In the genomic region with DNA sequence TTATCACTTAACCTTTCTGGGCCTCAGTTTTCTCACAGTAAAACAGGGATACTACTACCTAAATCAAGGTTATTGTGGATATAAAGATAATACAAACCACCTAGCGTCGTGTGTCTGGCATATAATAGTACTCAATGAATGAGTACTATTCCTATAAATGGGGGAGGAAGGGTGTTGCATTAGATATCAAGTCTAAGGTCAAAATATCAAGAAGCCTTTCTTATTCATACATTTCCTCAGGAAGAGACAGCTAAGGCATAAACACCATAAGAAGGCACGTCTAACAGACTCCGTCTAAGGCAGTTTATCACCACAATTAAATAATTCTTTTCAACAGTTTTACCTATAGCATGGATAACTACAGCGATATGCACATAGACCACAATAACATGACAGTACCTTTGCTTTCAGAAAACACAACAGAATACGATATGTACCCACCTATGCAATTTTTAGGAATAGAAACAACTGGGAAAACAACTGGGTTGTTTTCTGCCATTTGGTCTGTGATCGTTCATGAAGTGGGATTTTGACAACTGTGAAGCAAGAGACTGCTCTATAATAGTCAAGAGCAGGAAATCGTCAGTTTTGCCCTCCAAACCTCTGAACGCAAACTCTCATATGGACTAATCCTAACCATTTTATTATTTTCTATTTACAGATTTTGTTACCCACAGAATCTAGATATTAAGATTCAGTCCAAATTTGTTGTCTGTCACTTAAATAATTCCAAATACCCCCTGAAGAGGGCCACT, we compare ENCODE assay signal across 24 cellular contexts.
"Had no signal": no experiment of that assay in that cellular context is flagged by ENCODE, and none has a peak within 500 bp of the region (broad histone marks: within the 10 kb centered on the region; RNA-seq: fewer than 3 reads in every experiment).

No MANE protein-coding gene starts in this region.

- H3K9me3 Mint-ChIP-seq: activated CD4-positive, alpha-beta memory T cell treated with anti-CD3 and anti-CD28 coated beads, Interleukin-2, amount 10 ng/mL, durations not matched to agents 7 days and 5 days; activated naive CD4-positive, alpha-beta T cell treated with anti-CD3 and anti-CD28 coated beads, Interleukin-2, amount 50 U/mL, for 24 hours; activated T-helper 17 cell treated with anti-CD3 and anti-CD28 coated beads, Interleukin-2, amount 50 U/mL, for 72 hours had no signal

- ATAC-seq: activated CD4-positive, alpha-beta T cell treated with anti-CD3 and anti-CD28 coated beads for 36 hours; activated T-helper 17 cell treated with anti-CD3 and anti-CD28 coated beads, Interleukin-2, amount 50 U/mL, for 72 hours; PC-3; T-helper 17 cell had no signal

- H3K4me1 ChIP-seq: breast epithelium, SJSA1 had no signal

- H3K4me3 Mint-ChIP-seq: activated CD4-positive, alpha-beta memory T cell treated with anti-CD3 and anti-CD28 coated beads, Interleukin-2, amount 10 ng/mL, durations not matched to agents 7 days and 5 days; activated CD4-positive, alpha-beta T cell treated with anti-CD3 and anti-CD28 coated beads for 36 hours; activated naive CD4-positive, alpha-beta T cell treated with anti-CD3 and anti-CD28 coated beads, Interleukin-2, amount 50 U/mL, for 24 hours; activated T-helper 17 cell treated with anti-CD3 and anti-CD28 coated beads, Interleukin-2, amount 50 U/mL, for 72 hours; T-helper 17 cell had no signal

- H3K27me3 Mint-ChIP-seq: activated CD4-positive, alpha-beta memory T cell treated with anti-CD3 and anti-CD28 coated beads, Interleukin-2, amount 10 ng/mL, durations not matched to agents 7 days and 5 days; activated CD4-positive, alpha-beta T cell treated with anti-CD3 and anti-CD28 coated beads for 36 hours; activated naive CD4-positive, alpha-beta T cell treated with anti-CD3 and anti-CD28 coated beads, Interleukin-2, amount 50 U/mL, for 24 hours; activated T-helper 17 cell treated with anti-CD3 and anti-CD28 coated beads, Interleukin-2, amount 50 U/mL, for 72 hours; T-helper 17 cell had no signal

- H3K4me1 Mint-ChIP-seq: activated CD4-positive, alpha-beta memory T cell treated with anti-CD3 and anti-CD28 coated beads, Interleukin-2, amount 10 ng/mL, durations not matched to agents 7 days and 5 days; activated CD4-positive, alpha-beta T cell treated with anti-CD3 and anti-CD28 coated beads for 36 hours; activated naive CD4-positive, alpha-beta T cell treated with anti-CD3 and anti-CD28 coated beads, Interleukin-2, amount 50 U/mL, for 24 hours; activated T-helper 17 cell treated with anti-CD3 and anti-CD28 coated beads, Interleukin-2, amount 50 U/mL, for 72 hours had no signal

- H3K9me3 ChIP-seq: breast epithelium, SJSA1 had no signal

- H3K36me3 ChIP-seq: breast epithelium had no signal

- H3K27me3 ChIP-seq: breast epithelium, SJSA1 had no signal

- H3K4me3 ChIP-seq: breast epithelium, SJSA1 had no signal

- H3K27ac ChIP-seq: breast epithelium, SJSA1, WERI-Rb-1 had no signal

- DNase-seq: activated CD4-positive, alpha-beta memory T cell treated with anti-CD3 and anti-CD28 coated beads, Interleukin-2, amount 10 ng/mL, durations not matched to agents 7 days and 5 days; activated CD4-positive, alpha-beta T cell treated with anti-CD3 and anti-CD28 coated beads for 36 hours; activated CD4-positive, alpha-beta T cell treated with anti-CD3 and anti-CD28 coated beads, Interleukin-2, amount 50 U/mL, for 1 hour; activated gamma-delta T cell treated with Interleukin-2 at 50 U/mL for 16 hours; activated T-cell treated with anti-CD3 and anti-CD28 coated beads for 4 hours; activated T-cell treated with anti-CD3 and anti-CD28 coated beads, Interleukin-2, amount 50 U/mL, for 48 hours; aorta; MM.1S; NCI-H1105; NCI-H1436 treated with DMSO at 0.1 percent for 48 hours; NCI-H187; NCI-H2081; NCI-H446; NCI-H524; PC-3; SHP77; T-helper 17 cell; T-helper 9 cell; WERI-Rb-1 had no signal

- H3K27ac Mint-ChIP-seq: activated CD4-positive, alpha-beta memory T cell treated with anti-CD3 and anti-CD28 coated beads, Interleukin-2, amount 10 ng/mL, durations not matched to agents 7 days and 5 days; activated CD4-positive, alpha-beta T cell treated with anti-CD3 and anti-CD28 coated beads for 36 hours; activated naive CD4-positive, alpha-beta T cell treated with anti-CD3 and anti-CD28 coated beads, Interleukin-2, amount 50 U/mL, for 24 hours; activated T-helper 17 cell treated with anti-CD3 and anti-CD28 coated beads, Interleukin-2, amount 50 U/mL, for 72 hours; T-helper 17 cell had no signal

- FAIRE-seq: RCC 7860 had no signal
